Comparison of ENCODE assay signal across 25 cellular contexts in the genomic region with DNA sequence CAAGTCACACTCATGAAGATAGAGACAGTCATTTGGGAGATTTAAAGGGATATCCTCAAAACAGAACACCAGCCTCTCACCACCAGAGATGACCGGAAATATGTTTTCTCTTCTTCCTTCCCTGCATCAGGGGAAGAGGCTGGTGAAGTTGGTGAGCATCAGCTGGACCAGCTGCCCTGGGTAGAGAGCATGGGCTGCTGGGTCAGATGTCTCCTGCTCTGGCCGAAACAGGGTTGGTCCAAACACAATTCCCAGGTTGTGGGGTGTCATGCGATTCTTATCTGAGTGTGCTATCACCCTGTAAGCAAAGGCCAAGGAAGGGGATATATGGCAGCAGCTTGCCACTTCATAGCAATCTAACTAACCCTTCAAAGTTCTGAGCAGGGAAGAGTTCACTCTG. TPM values are rescaled to one million over a fixed set of nuclear protein-coding genes. Genes with fewer than 3 reads are reported as not detected.
DNase-seq lines count a peak whose midpoint lies in the region; ATAC-seq and TF ChIP-seq lines count a peak whose summit lies in the region.
"Had no signal": no experiment of that assay in that cellular context is flagged by ENCODE, and none has a peak within 500 bp of the region (broad histone marks: within the 10 kb centered on the region; RNA-seq: fewer than 3 reads in every experiment).

No MANE protein-coding gene starts in this region.

- peaks cover 28% of the 10 kb centered on the region for H3K4me1 Mint-ChIP-seq in activated CD4-positive, alpha-beta T cell treated with anti-CD3 and anti-CD28 coated beads for 36 hours
- H3K4me1 Mint-ChIP-seq in activated CD4-positive, alpha-beta T cell treated with anti-CD3 and anti-CD28 coated beads, Interleukin-2, amount 10 ng/mL, durations not matched to agents 24 days and 14 days, result peaks cover 35% of the 10 kb centered on the region
- H3K4me1 Mint-ChIP-seq in CD4-positive, alpha-beta T cell (ENCODE audit: low read depth), result peaks cover 66% of the 10 kb centered on the region
- peaks cover 56% of the 10 kb centered on the region for H3K4me1 Mint-ChIP-seq in central memory CD8-positive, alpha-beta T cell

- intact Hi-C loops in activated CD4-positive, alpha-beta T cell treated with anti-CD3 and anti-CD28 coated beads for 36 hours (cut with DNase I, micrococcal nuclease), result no loop called here
- intact Hi-C loops in activated CD4-positive, alpha-beta T cell treated with anti-CD3 and anti-CD28 coated beads, Interleukin-2, amount 10 ng/mL, durations not matched to agents 24 days and 14 days (cut with micrococcal nuclease), result loop anchor here (10.0 kb wide), 1 partner anchor 222 kb away; a partner anchor contains a TSS
- intact Hi-C loops in CD4-positive, alpha-beta T cell (cut with DNase I, micrococcal nuclease), result no loop called here

- TF ChIP-seq CTCF in CD4-positive, alpha-beta T cell (IDR thresholded peaks at IDR 0.05), result no peak
- no peak for TF ChIP-seq CTCF in neutrophil (IDR thresholded peaks at IDR 0.05)

- H3K27me3 Mint-ChIP-seq in activated CD4-positive, alpha-beta T cell treated with anti-CD3 and anti-CD28 coated beads for 36 hours, result no peaks in the 10 kb centered on the region
- no peaks in the 10 kb centered on the region for H3K27me3 Mint-ChIP-seq in activated CD4-positive, alpha-beta T cell treated with anti-CD3 and anti-CD28 coated beads, Interleukin-2, amount 10 ng/mL, durations not matched to agents 24 days and 14 days
- H3K27me3 Mint-ChIP-seq in CD4-positive, alpha-beta T cell, result no peaks in the 10 kb centered on the region
- no peaks in the 10 kb centered on the region for H3K27me3 Mint-ChIP-seq in central memory CD8-positive, alpha-beta T cell

- no peaks in the 10 kb centered on the region for H3K9me3 ChIP-seq in CD4-positive, alpha-beta T cell (ENCODE audit: control insufficient read depth, low read length)
- no peaks in the 10 kb centered on the region for H3K9me3 ChIP-seq in neutrophil
- H3K9me3 ChIP-seq: BE2C had no signal

- peaks cover 81 to 91% of the 10 kb centered on the region in 2 experiments for H3K4me1 ChIP-seq in neutrophil (ENCODE audit: control insufficient read depth in 1 of 2, insufficient read depth in 1 of 2, low read depth in 1 of 2, low read length in 1 of 2)
- H3K4me1 ChIP-seq: BE2C had no signal

- H3K4me3 ChIP-seq in neutrophil (ENCODE audit: low read depth in 1 of 2, low read length in 1 of 2), result peak overlapping the region; percentile 48 to 97
- H3K4me3 ChIP-seq: GM12878, GM23338 had no signal

- H3K27ac Mint-ChIP-seq in activated CD4-positive, alpha-beta T cell treated with anti-CD3 and anti-CD28 coated beads for 36 hours, result peak overlapping the region; percentile 64
- H3K27ac Mint-ChIP-seq in activated CD4-positive, alpha-beta T cell treated with anti-CD3 and anti-CD28 coated beads, Interleukin-2, amount 10 ng/mL, durations not matched to agents 24 days and 14 days, result no peak overlapping the region
- peak overlapping the region; percentile 61 for H3K27ac Mint-ChIP-seq in CD4-positive, alpha-beta T cell
- peak overlapping the region; percentile 55 for H3K27ac Mint-ChIP-seq in central memory CD8-positive, alpha-beta T cell (ENCODE audit: low read depth)
- H3K27ac Mint-ChIP-seq: GM23338 had no signal

- H3K27ac ChIP-seq in CD4-positive, alpha-beta T cell (ENCODE audit: low read depth, low read length), result no peak overlapping the region
- peak overlapping the region; percentile 99 for H3K27ac ChIP-seq in neutrophil
- H3K27ac ChIP-seq: 22Rv1, HL-60 had no signal

- POLR2A ChIA-PET in activated CD4-positive, alpha-beta T cell treated with anti-CD3 and anti-CD28 coated beads for 36 hours (lab: Charles Lee), result interaction anchor here (1.2 kb wide), 1 partner anchor 17 kb away, joined by 4 read pairs; a partner anchor contains a TSS
- POLR2A ChIA-PET in CD4-positive, alpha-beta T cell (lab: Charles Lee), result interaction anchor here (1.4 kb wide), 1 partner anchor 13 kb away, joined by 5 read pairs; no protein-coding TSS in a partner anchor

- H3K9me3 Mint-ChIP-seq in activated CD4-positive, alpha-beta T cell treated with anti-CD3 and anti-CD28 coated beads for 36 hours (ENCODE audit: low read depth), result no peaks in the 10 kb centered on the region
- H3K9me3 Mint-ChIP-seq in activated CD4-positive, alpha-beta T cell treated with anti-CD3 and anti-CD28 coated beads, Interleukin-2, amount 10 ng/mL, durations not matched to agents 24 days and 14 days, result no peaks in the 10 kb centered on the region
- no peaks in the 10 kb centered on the region for H3K9me3 Mint-ChIP-seq in CD4-positive, alpha-beta T cell
- no peaks in the 10 kb centered on the region for H3K9me3 Mint-ChIP-seq in central memory CD8-positive, alpha-beta T cell
- H3K9me3 Mint-ChIP-seq: GM23338 had no signal

- no peak overlapping the region for H3K4me3 Mint-ChIP-seq in activated CD4-positive, alpha-beta T cell treated with anti-CD3 and anti-CD28 coated beads for 36 hours
- no peak overlapping the region for H3K4me3 Mint-ChIP-seq in activated CD4-positive, alpha-beta T cell treated with anti-CD3 and anti-CD28 coated beads, Interleukin-2, amount 10 ng/mL, durations not matched to agents 24 days and 14 days
- no peak overlapping the region for H3K4me3 Mint-ChIP-seq in CD4-positive, alpha-beta T cell
- no peak overlapping the region for H3K4me3 Mint-ChIP-seq in central memory CD8-positive, alpha-beta T cell
- H3K4me3 Mint-ChIP-seq: GM23338 had no signal

- H3K36me3 ChIP-seq in neutrophil, result peaks cover 94% of the 10 kb centered on the region
- H3K36me3 ChIP-seq: BE2C had no signal

- no peak for DNase-seq in activated CD4-positive, alpha-beta T cell treated with anti-CD3 and anti-CD28 coated beads for 36 hours
- DNase-seq in activated CD4-positive, alpha-beta T cell treated with anti-CD3 and anti-CD28 coated beads, Interleukin-2, amount 10 ng/mL, durations not matched to agents 24 days and 14 days, result no peak
- DNase-seq in CD4-positive, alpha-beta T cell, result no peak
- no peak for DNase-seq in central memory CD8-positive, alpha-beta T cell (ENCODE audit: low spot score in 2 of 2)
- no peak for DNase-seq in NCI-H187 (lab: John Stamatoyannopoulos, UW)
- DNase-seq: BE2C; DMS 273 treated with DMSO at 0.1 percent for 48 hours; GDM1; NCI-H1417; NCI-H2029; NCI-H2171; NCI-H446 treated with DMSO at 0.1 percent for 48 hours; NK-92 treated with Interleukin-12 subunit alpha and Interleukin-12 subunit beta, amount 100 ng/mL, for 24 hours; OCI-M1; SHP77 treated with DMSO at 0.1 percent for 48 hours had no signal

- no peaks in the 10 kb centered on the region for H3K27me3 ChIP-seq in CD4-positive, alpha-beta T cell (ENCODE audit: control insufficient read depth, insufficient read depth, low read length)
- H3K27me3 ChIP-seq in neutrophil, result no peaks in the 10 kb centered on the region

- H3K36me3 Mint-ChIP-seq in activated CD4-positive, alpha-beta T cell treated with anti-CD3 and anti-CD28 coated beads for 36 hours (ENCODE audit: low read depth), result peaks cover 52% of the 10 kb centered on the region
- H3K36me3 Mint-ChIP-seq in activated CD4-positive, alpha-beta T cell treated with anti-CD3 and anti-CD28 coated beads, Interleukin-2, amount 10 ng/mL, durations not matched to agents 24 days and 14 days (ENCODE audit: low read depth), result peaks cover 68% of the 10 kb centered on the region
- peaks cover 89% of the 10 kb centered on the region for H3K36me3 Mint-ChIP-seq in CD4-positive, alpha-beta T cell (ENCODE audit: low read depth)
- H3K36me3 Mint-ChIP-seq in central memory CD8-positive, alpha-beta T cell (ENCODE audit: insufficient read depth), result peaks cover 63% of the 10 kb centered on the region

- no peak for ATAC-seq in activated CD4-positive, alpha-beta T cell treated with anti-CD3 and anti-CD28 coated beads for 36 hours
- no peak for ATAC-seq in CD4-positive, alpha-beta T cell (ENCODE audit: poor library complexity)
- ATAC-seq in central memory CD8-positive, alpha-beta T cell (replicated peaks; ENCODE audit: extremely low read depth, poor library complexity, severe bottlenecking), result no peak
- no peak for ATAC-seq in activated CD4-positive, CD25-positive, alpha-beta regulatory T cell treated with anti-CD3 and anti-CD28 coated beads, Interleukin-2, amount 50 U/mL, for 24 hours
- no peak for ATAC-seq in GM19455 (IDR thresholded peaks at IDR 0.05; ENCODE audit: unreplicated experiment)
- ATAC-seq: GM12878, GM23338, HCT116 had no signal

- CTCF ChIA-PET in activated CD4-positive, alpha-beta T cell treated with anti-CD3 and anti-CD28 coated beads for 36 hours (lab: Charles Lee), result interaction anchor here (0.6 to 2.2 kb wide), 4 partner anchors 10 to 92 kb away, joined by 3 to 11 read pairs (median 6); a partner anchor contains a TSS
- CTCF ChIA-PET in CD4-positive, alpha-beta T cell (lab: Charles Lee), result interaction anchor here (1.1 kb wide), 1 partner anchor 11 kb away, joined by 3 read pairs; no protein-coding TSS in a partner anchor

RNA-seq across cellular contexts. Expression of a gene that starts 7.3 kb away (rescaled TPM):
- 100 to 1,000 TPM in 1 of 2 experiments, 10 to 100 TPM in 1; 77.7 to 101 TPM for total RNA-seq in activated CD4-positive, alpha-beta T cell treated with anti-CD3 and anti-CD28 coated beads for 36 hours
- total RNA-seq in activated CD4-positive, alpha-beta T cell treated with anti-CD3 and anti-CD28 coated beads, Interleukin-2, amount 10 ng/mL, durations not matched to agents 24 days and 14 days, result 102 and 103 TPM in 2 replicates
- total RNA-seq in CD4-positive, alpha-beta T cell, result 100 to 1,000 TPM; 354 to 370 TPM
- total RNA-seq: RPMI7951 had no signal

RNA-seq across cellular contexts. Expression of a gene that starts 12.8 kb away (rescaled TPM):
- total RNA-seq in activated CD4-positive, alpha-beta T cell treated with anti-CD3 and anti-CD28 coated beads for 36 hours, result under 1 TPM; 0.40 to 0.73 TPM
- 0.96 and 1.2 TPM in 2 replicates for total RNA-seq in activated CD4-positive, alpha-beta T cell treated with anti-CD3 and anti-CD28 coated beads, Interleukin-2, amount 10 ng/mL, durations not matched to agents 24 days and 14 days
- total RNA-seq in CD4-positive, alpha-beta T cell, result under 1 TPM; 0.31 to 0.85 TPM

RNA-seq across cellular contexts. Expression of a gene that starts 15.5 kb away (rescaled TPM):
- 100 to 1,000 TPM; 389 to 583 TPM for total RNA-seq in activated CD4-positive, alpha-beta T cell treated with anti-CD3 and anti-CD28 coated beads for 36 hours
- 307 and 316 TPM in 2 replicates for total RNA-seq in activated CD4-positive, alpha-beta T cell treated with anti-CD3 and anti-CD28 coated beads, Interleukin-2, amount 10 ng/mL, durations not matched to agents 24 days and 14 days
- total RNA-seq in CD4-positive, alpha-beta T cell, result 100 to 1,000 TPM; 203 to 204 TPM

RNA-seq across cellular contexts. Expression of a gene that starts 17.3 kb away (rescaled TPM):
- total RNA-seq in activated CD4-positive, alpha-beta T cell treated with anti-CD3 and anti-CD28 coated beads for 36 hours, result 1 to 10 TPM; 1.2 to 1.5 TPM
- 0.07 TPM in 1 of 2 replicates, not detected in the other for total RNA-seq in activated CD4-positive, alpha-beta T cell treated with anti-CD3 and anti-CD28 coated beads, Interleukin-2, amount 10 ng/mL, durations not matched to agents 24 days and 14 days
- total RNA-seq in CD4-positive, alpha-beta T cell, result not detected

RNA-seq across cellular contexts. Expression of a gene that starts 37.8 kb away (rescaled TPM):
- not detected for total RNA-seq in activated CD4-positive, alpha-beta T cell treated with anti-CD3 and anti-CD28 coated beads for 36 hours
- total RNA-seq in activated CD4-positive, alpha-beta T cell treated with anti-CD3 and anti-CD28 coated beads, Interleukin-2, amount 10 ng/mL, durations not matched to agents 24 days and 14 days, result 0.12 TPM in 1 of 2 replicates, not detected in the other
- total RNA-seq in CD4-positive, alpha-beta T cell, result under 1 TPM; 0.20 to 0.33 TPM
- total RNA-seq: GM23338, LHCN-M2, RPMI7951 had no signal
